ENCODE assay signal across 15 cellular contexts in the genomic region with DNA sequence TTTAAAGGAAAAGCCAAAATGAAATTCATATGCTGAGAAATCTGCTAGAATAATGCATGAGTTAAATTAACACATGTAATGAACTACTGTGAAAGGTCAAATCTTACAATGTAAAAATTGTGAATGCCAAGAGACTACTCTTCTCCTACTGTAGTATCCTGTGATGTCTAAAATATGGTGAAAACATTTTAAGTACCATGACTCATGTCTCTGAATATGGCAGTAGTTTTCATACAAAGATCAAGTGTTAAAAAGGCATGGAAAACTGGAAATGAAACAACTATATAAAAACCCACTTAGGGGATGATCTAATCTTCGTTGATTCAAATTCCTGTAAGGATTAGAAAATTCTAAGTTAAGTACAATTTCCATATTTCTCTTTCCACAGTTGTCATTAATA.
A peak's percentile ranks its signal among the peaks of the same experiment; 100 is the strongest.
DNase-seq lines count a peak whose midpoint lies in the region; ATAC-seq and TF ChIP-seq lines count a peak whose summit lies in the region.
"Had no signal": no experiment of that assay in that cellular context is flagged by ENCODE, and none has a peak within 500 bp of the region (broad histone marks: within the 10 kb centered on the region; RNA-seq: fewer than 3 reads in every experiment).

No MANE protein-coding gene starts in this region.

- ATAC-seq in HG03095 (IDR thresholded peaks at IDR 0.05; ENCODE audit: unreplicated experiment) = no peak
- ATAC-seq in naive thymus-derived CD8-positive, alpha-beta T cell = no peak
- no peak for ATAC-seq in GM19035 (IDR thresholded peaks at IDR 0.05; ENCODE audit: unreplicated experiment)

- in situ Hi-C loops in SK-MEL-5 (cut with HindIII; ENCODE audit: low pct_unique_long_range_greater_than_20kb, low sequenced_read_pairs) = no loop called here

- peaks cover 13 to 54% (median 18%) of the 10 kb centered on the region in 4 donors for H3K4me1 Mint-ChIP-seq in naive thymus-derived CD8-positive, alpha-beta T cell

- no peak overlapping the region for H3K27ac Mint-ChIP-seq in naive thymus-derived CD8-positive, alpha-beta T cell
- H3K27ac Mint-ChIP-seq: progenitor cell of endocrine pancreas; stimulated activated naive CD8-positive, alpha-beta T cell treated with anti-CD3 and anti-CD28 coated beads, Interleukin-15, Interleukin-2, amounts not matched to agents 100 ng/mL and 50 ng/mL, for 24 hours; WTC11 had no signal

- TF ChIP-seq CTCF in fibroblast of villous mesenchyme (IDR thresholded peaks at IDR 0.05; ENCODE audit: insufficient read depth, low read depth, low read length) (no peak), BE2C (IDR thresholded peaks at IDR 0.05; ENCODE audit: low read depth, low read length) (no peak)

- no peaks in the 10 kb centered on the region; the same call in 1 of the 2 replicates for H3K4me1 ChIP-seq in BE2C
- H3K4me1 ChIP-seq: uterus had no signal

- H3K27me3 Mint-ChIP-seq in naive thymus-derived CD8-positive, alpha-beta T cell = no peaks in the 10 kb centered on the region
- H3K27me3 Mint-ChIP-seq: progenitor cell of endocrine pancreas; stimulated activated naive CD8-positive, alpha-beta T cell treated with anti-CD3 and anti-CD28 coated beads, Interleukin-15, Interleukin-2, amounts not matched to agents 100 ng/mL and 50 ng/mL, for 24 hours had no signal

- no peaks in the 10 kb centered on the region for H3K9me3 ChIP-seq in BE2C
- H3K9me3 ChIP-seq: uterus had no signal

- no peaks in the 10 kb centered on the region for H3K27me3 ChIP-seq in BE2C
- H3K27me3 ChIP-seq: dorsolateral prefrontal cortex, foreskin keratinocyte, uterus had no signal

- H3K36me3 Mint-ChIP-seq in naive thymus-derived CD8-positive, alpha-beta T cell = peaks cover 0 to 9% (median 5%) of the 10 kb centered on the region in 3 donors

- DNase-seq in AG08395 (ENCODE audit: low spot score) = peak; percentile 34
- peak; percentile 12 for DNase-seq in ELR (ENCODE audit: low read depth)
- DNase-seq in SK-MEL-5 (ENCODE audit: low read depth, low spot score) = peak; percentile 4
- DNase-seq in fibroblast of villous mesenchyme (ENCODE audit: low read depth) = peak; percentile 32
- DNase-seq in naive thymus-derived CD8-positive, alpha-beta T cell = no peak
- DNase-seq in BE2C = no peak
- DNase-seq: C1 segment of cervical spinal cord, dorsolateral prefrontal cortex, foreskin keratinocyte, uterus had no signal

- H3K9me3 Mint-ChIP-seq in naive thymus-derived CD8-positive, alpha-beta T cell = peaks cover 0 to 11% (median 6%) of the 10 kb centered on the region in 9 donors

- H3K4me3 ChIP-seq in fibroblast of villous mesenchyme (ENCODE audit: low read depth, low read length) (no peak overlapping the region), BE2C (ENCODE audit: low read depth, low read length) (no peak overlapping the region)
- H3K4me3 ChIP-seq: dorsolateral prefrontal cortex, uterus had no signal

- POLR2A ChIA-PET in naive thymus-derived CD8-positive, alpha-beta T cell (lab: Charles Lee) = no interaction called here

- no peaks in the 10 kb centered on the region for H3K36me3 ChIP-seq in BE2C
- H3K36me3 ChIP-seq: uterus had no signal

- H3K4me3 Mint-ChIP-seq in naive thymus-derived CD8-positive, alpha-beta T cell = no peak overlapping the region
- H3K4me3 Mint-ChIP-seq: stimulated activated naive CD8-positive, alpha-beta T cell treated with anti-CD3 and anti-CD28 coated beads, Interleukin-15, Interleukin-2, amounts not matched to agents 100 ng/mL and 50 ng/mL, for 24 hours; WTC11 had no signal

Comparison
In these comparisons a context has a peak if more than half of its experiments do, and no peak if none do; other contexts are left out.
1. DNase-seq: peak in AG08395 (single experiment), ELR (single experiment), SK-MEL-5 (single experiment) and fibroblast of villous mesenchyme (single experiment); none in naive thymus-derived CD8-positive, alpha-beta T cell (0 of 10) and BE2C (single experiment).